37 cellular contexts compared by ENCODE assay signal in the genomic region with DNA sequence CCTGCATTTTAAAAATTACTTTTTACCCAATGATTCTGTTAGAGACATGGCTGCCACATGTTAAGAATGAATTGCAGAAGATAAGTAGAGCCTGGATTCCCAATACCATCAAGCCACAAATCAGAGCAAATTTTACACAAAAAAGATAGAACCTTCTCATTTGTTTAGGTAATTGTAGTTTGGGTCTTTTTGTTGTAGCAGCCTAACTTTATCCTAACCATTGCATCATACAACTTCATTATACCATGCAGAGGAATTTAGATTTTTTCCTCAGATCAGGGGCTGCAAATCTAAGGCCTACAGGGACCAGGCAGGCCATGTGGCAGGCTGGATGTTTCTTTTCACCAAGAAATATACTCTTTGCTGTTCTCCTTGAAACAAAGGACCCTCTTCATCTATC. TPM values are rescaled to one million over a fixed set of nuclear protein-coding genes. Genes with fewer than 3 reads are reported as not detected.
"Had no signal": no experiment of that assay in that cellular context is flagged by ENCODE, and none has a peak within 500 bp of the region (broad histone marks: within the 10 kb centered on the region; RNA-seq: fewer than 3 reads in every experiment).

No MANE protein-coding gene starts in this region.

- H3K4me3 ChIP-seq: adrenal gland, ascending aorta, body of pancreas, breast epithelium, cardiac muscle cell had no signal

- H3K4me1 ChIP-seq: body of pancreas, breast epithelium had no signal

- DNase-seq: activated effector memory CD4-positive, alpha-beta T cell treated with anti-CD3 and anti-CD28 coated beads, Interleukin-2, amount 50 U/mL, for 16 hours; activated effector memory CD4-positive, alpha-beta T cell treated with Interleukin-2 at 50 U/mL for 16 hours; activated gamma-delta T cell; activated gamma-delta T cell treated with Interleukin-2 at 50 U/mL for 16 hours; activated naive CD4-positive, alpha-beta T cell; activated naive CD4-positive, alpha-beta T cell treated with anti-CD3 and anti-CD28 coated beads for 36 hours; activated naive CD4-positive, alpha-beta T cell treated with anti-CD3 and anti-CD28 coated beads, Interleukin-2, amount 10 ng/mL, durations not matched to agents 7 days and 5 days; activated naive CD4-positive, alpha-beta T cell treated with anti-CD3 and anti-CD28 coated beads, Interleukin-2, amount 50 U/mL, for 16 hours; activated naive CD4-positive, alpha-beta T cell treated with Interleukin-2 at 50 U/mL for 16 hours; activated naive CD8-positive, alpha-beta T cell treated with anti-CD3 and anti-CD28 coated beads for 36 hours; activated naive CD8-positive, alpha-beta T cell treated with anti-CD3 and anti-CD28 coated beads, Interleukin-2, amount 10 ng/mL, durations not matched to agents 7 days and 5 days; activated naive CD8-positive, alpha-beta T cell treated with anti-CD3 and anti-CD28 coated beads, Interleukin-2, amount 50 U/mL, for 24 hours; activated T-cell treated with anti-CD3 and anti-CD28 coated beads, Interleukin-2, amount 50 U/mL, for 1 hour; activated T-cell treated with anti-CD3 and anti-CD28 coated beads, Interleukin-2, amount 50 U/mL, for 24 hours; activated T-cell treated with anti-CD3 and anti-CD28 coated beads, Interleukin-2, amount 50 U/mL, for 4 hours; activated T-cell treated with anti-CD3 and anti-CD28 coated beads, Interleukin-2, amount 50 U/mL, for 48 hours; activated T-cell treated with anti-CD3 and anti-CD28 coated beads, Interleukin-2, amount 50 U/mL, for 72 hours; adrenal gland; amniotic stem cell; amygdala; anterior cingulate cortex; aorta; body of pancreas; brain microvascular endothelial cell; caudate nucleus; central memory CD4-positive, alpha-beta T cell; cerebellar nuclear complex had no signal

- H3K9me3 ChIP-seq: ascending aorta had no signal

- H3K27me3 ChIP-seq: adrenal gland, body of pancreas, brain microvascular endothelial cell, cardiac muscle cell had no signal

- H3K27ac ChIP-seq: adrenal gland, ascending aorta, body of pancreas, brain microvascular endothelial cell, breast epithelium, cardiac muscle cell had no signal

- ATAC-seq: activated naive CD4-positive, alpha-beta T cell treated with anti-CD3 and anti-CD28 coated beads, Interleukin-2, amount 50 U/mL, for 72 hours; activated naive CD8-positive, alpha-beta T cell treated with anti-CD3 and anti-CD28 coated beads, Interleukin-2, amount 50 U/mL, for 24 hours; activated T-cell treated with anti-CD3 and anti-CD28 coated beads, Interleukin-2, amount 50 U/mL, for 4 hours; activated T-cell treated with anti-CD3 and anti-CD28 coated beads, Interleukin-2, amount 50 U/mL, for 72 hours; activated T-helper 17 cell treated with anti-CD3 and anti-CD28 coated beads, Interleukin-2, amount 50 U/mL, for 72 hours; body of pancreas had no signal

- H3K36me3 ChIP-seq: adrenal gland, ascending aorta, brain microvascular endothelial cell, breast epithelium, cardiac muscle cell had no signal

- FAIRE-seq: astrocyte, bronchial epithelial cell had no signal

RNA-seq across cellular contexts. Expression of a gene that starts 34.6 kb away (rescaled TPM):
- total RNA-seq: activated naive CD4-positive, alpha-beta T cell treated with anti-CD3 and anti-CD28 coated beads for 36 hours; activated naive CD8-positive, alpha-beta T cell treated with anti-CD3 and anti-CD28 coated beads, Interleukin-2, amount 10 ng/mL, durations not matched to agents 7 days and 5 days; activated T-cell treated with anti-CD3 and anti-CD28 coated beads, Interleukin-2, amount 50 U/mL, for 4 hours; activated T-helper 1 cell treated with anti-CD3 and anti-CD28 coated beads, Interleukin-12 subunit alpha, Interleukin-12 subunit beta, Interleukin-2, Interleukin-4 antibody, amounts not matched to agents 30 ng/mL and 10 ng/mL and 1 ng/mL, durations not matched to agents 14 hours and 24 hours and 36 hours; activated T-helper 17 cell treated with anti-CD3 and anti-CD28 coated beads, Interleukin-2, amount 50 U/mL, for 72 hours; activated T-helper 2 cell treated with anti-CD3 and anti-CD28 coated beads, Interferon-gamma antibody, Interleukin-2, Interleukin-4, amounts not matched to agents 10 μg/mL and 5 μg/mL and 100 μg/mL, durations not matched to agents 14 hours and 24 hours and 36 hours; adrenal gland; aorta; ascending aorta; body of pancreas; bronchial epithelial cell; cerebellum had no signal
